ENCODE assay signal across 24 cellular contexts in the genomic region with DNA sequence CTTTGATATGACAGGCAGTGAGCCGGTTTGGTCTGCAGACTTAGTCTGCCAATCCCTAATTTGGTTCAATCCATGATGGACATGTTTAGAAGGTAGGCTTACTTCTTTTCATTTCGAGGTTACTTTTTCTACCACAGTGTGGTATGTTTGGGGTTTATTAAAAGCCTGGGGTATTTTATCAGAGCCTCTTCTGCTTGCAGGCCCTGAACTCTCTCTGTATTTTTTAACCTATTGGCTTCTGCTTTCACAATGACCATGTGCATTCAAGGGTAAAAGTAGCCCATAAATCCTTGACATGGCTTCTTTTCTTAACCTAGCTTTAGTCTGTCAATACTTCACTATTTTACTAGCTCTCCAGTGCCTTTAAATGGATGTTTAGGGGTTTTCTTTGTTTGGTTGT.
A peak's percentile ranks its signal among the peaks of the same experiment; 100 is the strongest.
DNase-seq lines count a peak whose midpoint lies in the region; ATAC-seq and TF ChIP-seq lines count a peak whose summit lies in the region.
"Had no signal": no experiment of that assay in that cellular context is flagged by ENCODE, and none has a peak within 500 bp of the region (broad histone marks: within the 10 kb centered on the region; RNA-seq: fewer than 3 reads in every experiment).

No MANE protein-coding gene starts in this region.

- in situ Hi-C loops in mammary epithelial cell (cut with MboI; ENCODE audit: low sequenced_read_pairs in 2 of 2), result no loop called here

- H2AFZ ChIP-seq in mammary epithelial cell (ENCODE audit: low read depth, low read length), result no peak overlapping the region

- intact Hi-C loops in mammary epithelial cell (cut with micrococcal nuclease), result no loop called here

- no peaks in the 10 kb centered on the region for H4K20me1 ChIP-seq in mammary epithelial cell (ENCODE audit: insufficient read depth, low read length)

- peaks cover 6% of the 10 kb centered on the region for H3K79me2 ChIP-seq in mammary epithelial cell (ENCODE audit: insufficient read depth, low read length)

- no peak overlapping the region for H3K27ac Mint-ChIP-seq in stimulated activated memory B cell treated with anti-CD40 and anti-IgM and Interleukin-4, amounts not matched to agents 10 μg/mL and 1 μg/mL and 100 μg/mL, for 72 hours
- H3K27ac Mint-ChIP-seq: progenitor cell of endocrine pancreas had no signal

- H3K4me2 ChIP-seq in mammary epithelial cell (ENCODE audit: insufficient read depth, low read depth, low read length), result no peak overlapping the region
- H3K4me2 ChIP-seq: smooth muscle cell had no signal

- no peaks in the 10 kb centered on the region for H3K9me3 Mint-ChIP-seq in stimulated activated memory B cell treated with anti-CD40 and anti-IgM and Interleukin-4, amounts not matched to agents 10 μg/mL and 1 μg/mL and 100 μg/mL, for 72 hours
- H3K9me3 Mint-ChIP-seq: IgD-negative memory B cell, nephron had no signal

- no peak for TF ChIP-seq CTCF in mammary epithelial cell (conservative IDR thresholded peaks at IDR 0.05 in 1 of 2, IDR thresholded peaks at IDR 0.05 in 1 of 2; ENCODE audit: extremely low read depth in 1 of 2, insufficient read depth in 1 of 2, low read depth in 1 of 2, low read length in 2 of 2)

- H3K9me3 ChIP-seq in mammary epithelial cell (replicated peaks; ENCODE audit: insufficient read depth, low read length), result no peaks in the 10 kb centered on the region
- H3K9me3 ChIP-seq: gastrocnemius medialis, testis had no signal

- no TSS peak for BruUV-seq in mammary epithelial cell (replicated peaks; lab: Mats Ljungman, UMichigan)

- DNase-seq in mammary epithelial cell, result no peak
- no peak for DNase-seq in NCI-H69 (lab: John Stamatoyannopoulos, UW)
- DNase-seq in central memory CD4-positive, alpha-beta T cell, result no peak
- DNase-seq: activated CD4-positive, alpha-beta T cell treated with anti-CD3 and anti-CD28 coated beads for 4 hours; activated effector memory CD4-positive, alpha-beta T cell treated with Interleukin-2 at 50 U/mL for 16 hours; AML-193; amniotic stem cell; erythroblast; gastrocnemius medialis; MM.1S; NCI-H1930; NCI-H446; stimulated activated CD8-positive, alpha-beta memory T cell treated with anti-CD3 and anti-CD28 coated beads, Interleukin-4, amount 100 ng/mL, for 48 hours; testis had no signal

- 95% methylated on average over 2 of the region's 2 CpGs for WGBS in mammary epithelial cell (ENCODE audit: low coverage, missing lambda C conversion rate)

- H3K36me3 Mint-ChIP-seq in stimulated activated memory B cell treated with anti-CD40 and anti-IgM and Interleukin-4, amounts not matched to agents 10 μg/mL and 1 μg/mL and 100 μg/mL, for 72 hours, result peaks cover 7% of the 10 kb centered on the region

- peaks cover 13% of the 10 kb centered on the region for H3K4me1 Mint-ChIP-seq in stimulated activated memory B cell treated with anti-CD40 and anti-IgM and Interleukin-4, amounts not matched to agents 10 μg/mL and 1 μg/mL and 100 μg/mL, for 72 hours

- H3K4me1 ChIP-seq in mammary epithelial cell (ENCODE audit: insufficient read depth, low read length), result peaks cover 3% of the 10 kb centered on the region
- H3K4me1 ChIP-seq: gastrocnemius medialis, testis had no signal

- no peak overlapping the region for H3K4me3 Mint-ChIP-seq in stimulated activated memory B cell treated with anti-CD40 and anti-IgM and Interleukin-4, amounts not matched to agents 10 μg/mL and 1 μg/mL and 100 μg/mL, for 72 hours
- H3K4me3 Mint-ChIP-seq: IgD-negative memory B cell, nephron had no signal

- no peak overlapping the region for H3K27ac ChIP-seq in mammary epithelial cell (ENCODE audit: insufficient read depth, low read depth, low read length)
- H3K27ac ChIP-seq: cardiac muscle cell, gastrocnemius medialis, RWPE1, testis had no signal

- H3K27me3 ChIP-seq in mammary epithelial cell (ENCODE audit: insufficient read depth, low read length), result no peaks in the 10 kb centered on the region
- H3K27me3 ChIP-seq: cardiac muscle cell, gastrocnemius medialis, testis had no signal

- H3K27me3 Mint-ChIP-seq in stimulated activated memory B cell treated with anti-CD40 and anti-IgM and Interleukin-4, amounts not matched to agents 10 μg/mL and 1 μg/mL and 100 μg/mL, for 72 hours, result no peaks in the 10 kb centered on the region
- H3K27me3 Mint-ChIP-seq: IgD-negative memory B cell, progenitor cell of endocrine pancreas had no signal

- no peak overlapping the region for H3K9ac ChIP-seq in mammary epithelial cell (ENCODE audit: insufficient read depth, low read length)

- peak; percentile 68 for ATAC-seq in GM18867 (IDR thresholded peaks at IDR 0.05; ENCODE audit: unreplicated experiment)
- ATAC-seq in GM21786 (IDR thresholded peaks at IDR 0.05; ENCODE audit: unreplicated experiment), result peak; percentile 67
- peak; percentile 68 for ATAC-seq in HG03432 (IDR thresholded peaks at IDR 0.05; ENCODE audit: unreplicated experiment)
- ATAC-seq in stimulated activated memory B cell treated with anti-CD40 and anti-IgM and Interleukin-4, amounts not matched to agents 10 μg/mL and 1 μg/mL and 100 μg/mL, for 72 hours, result peak; percentile 36
- ATAC-seq: gastrocnemius medialis had no signal

- CTCF ChIA-PET in mammary epithelial cell (lab: Charles Lee; ENCODE audit: low non-redundant PET), result no interaction called here

- dilution Hi-C loops in mammary epithelial cell (cut with HindIII; ENCODE audit: low sequenced_read_pairs), result no loop called here

- no peaks in the 10 kb centered on the region for H3K36me3 ChIP-seq in mammary epithelial cell (ENCODE audit: insufficient read depth, low read length)
- H3K36me3 ChIP-seq: cardiac muscle cell, gastrocnemius medialis had no signal

- no peak overlapping the region for H3K4me3 ChIP-seq in mammary epithelial cell (replicated peaks in 1 of 3; ENCODE audit: insufficient read depth in 1 of 3, low read depth in 2 of 3, low read length in 3 of 3)
- H3K4me3 ChIP-seq: cardiac muscle cell, gastrocnemius medialis, smooth muscle cell, testis had no signal
